In genomic region chr1:104125935-104126334, GRCh38 we compare ENCODE assay signal across 31 cellular contexts.
"Had no signal": no experiment of that assay in that cellular context is flagged by ENCODE, and none has a peak within 500 bp of the region (broad histone marks: within the 10 kb centered on the region; RNA-seq: fewer than 3 reads in every experiment).

No MANE protein-coding gene starts in this region.

- H3K4me2 ChIP-seq: KMS-11, PC-9 had no signal

- H3K9ac ChIP-seq: KMS-11 had no signal

- H3K36me3 ChIP-seq: brain microvascular endothelial cell had no signal

- H3K27me3 ChIP-seq: brain microvascular endothelial cell had no signal

- ATAC-seq: activated naive CD8-positive, alpha-beta T cell treated with anti-CD3 and anti-CD28 coated beads, Interleukin-2, amount 50 U/mL, for 24 hours; activated T-cell treated with anti-CD3 and anti-CD28 coated beads, Interleukin-2, amount 50 U/mL, for 4 hours; Right ventricle myocardium inferior had no signal

- H3K27ac ChIP-seq: brain microvascular endothelial cell, KMS-11, PC-9, RWPE1 had no signal

- DNase-seq: activated B cell treated with CpG ODN at 0.5 μM for 24 hours; activated CD4-positive, alpha-beta memory T cell treated with anti-CD3 and anti-CD28 coated beads for 36 hours; activated CD4-positive, alpha-beta T cell treated with anti-CD3 and anti-CD28 coated beads for 4 hours; activated CD4-positive, alpha-beta T cell treated with anti-CD3 and anti-CD28 coated beads, Interleukin-2, amount 50 U/mL, for 1 hour; activated CD4-positive, CD25-positive, alpha-beta regulatory T cell treated with anti-CD3 and anti-CD28 coated beads, Interleukin-2, amount 50 U/mL, for 72 hours; activated CD8-positive, alpha-beta memory T cell treated with anti-CD3 and anti-CD28 coated beads, Interleukin-2, amount 50 U/mL, for 4 hours; activated gamma-delta T cell treated with Interleukin-2 at 50 U/mL for 16 hours; activated naive CD4-positive, alpha-beta T cell treated with anti-CD3 and anti-CD28 coated beads for 36 hours; activated naive CD8-positive, alpha-beta T cell treated with anti-CD3 and anti-CD28 coated beads, Interleukin-2, amount 50 U/mL, for 24 hours; activated T-cell treated with anti-CD3 and anti-CD28 coated beads for 4 hours; activated T-cell treated with anti-CD3 and anti-CD28 coated beads, Interleukin-2, amount 50 U/mL, for 4 hours; aorta; brain microvascular endothelial cell; central memory CD4-positive, alpha-beta T cell; MM.1S; MV-4-11; NCI-H1092; NCI-H1436 treated with DMSO at 0.1 percent for 48 hours; NCI-H1694 treated with DMSO at 0.1 percent for 48 hours; NCI-H2029; NCI-H345; NCI-H526; NCI-H748 treated with DMSO at 0.1 percent for 48 hours; NK-92 treated with Interleukin-12 subunit alpha and Interleukin-12 subunit beta, amount 100 ng/mL, for 24 hours; SIG-M5; SW 1271; T1000 had no signal

- H3K4me3 ChIP-seq: PC-9 had no signal
